18 cellular contexts compared by ENCODE assay signal in the genomic region with DNA sequence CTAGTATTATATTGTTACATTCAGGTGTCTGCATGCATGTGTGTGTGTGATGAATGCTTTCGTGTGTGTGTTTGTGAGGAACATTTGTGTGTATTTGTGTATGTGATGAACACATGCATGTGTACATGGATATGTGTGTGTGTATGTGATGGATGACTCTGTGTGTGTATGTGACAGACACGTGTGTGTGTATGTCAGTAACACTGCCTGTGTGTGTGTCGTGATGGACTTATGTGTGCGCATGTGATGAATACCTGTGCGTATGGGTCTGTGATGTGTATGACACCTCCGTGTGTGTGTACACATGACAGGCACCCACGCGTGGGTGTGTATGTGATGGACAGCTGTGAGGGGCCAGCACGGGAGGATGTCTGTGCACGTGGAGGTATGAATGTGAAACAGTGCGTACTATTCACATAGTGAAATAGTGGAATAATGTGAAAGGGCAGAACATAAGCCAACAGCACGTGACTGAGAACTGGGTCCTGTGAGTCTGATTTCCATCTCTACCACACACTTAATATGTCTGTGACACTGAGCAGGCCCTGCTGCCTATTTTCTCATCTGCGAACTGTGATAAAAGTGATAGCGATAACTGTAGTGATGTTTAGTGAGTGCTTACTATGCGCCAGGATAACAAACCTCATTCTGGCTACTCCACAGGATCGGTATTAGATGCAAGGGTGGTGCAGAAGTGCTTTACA. TPM values are rescaled to one million over a fixed set of nuclear protein-coding genes. Genes with fewer than 3 reads are reported as not detected.
DNase-seq lines count a peak whose midpoint lies in the region; ATAC-seq and TF ChIP-seq lines count a peak whose summit lies in the region.
"Had no signal": no experiment of that assay in that cellular context is flagged by ENCODE, and none has a peak within 500 bp of the region (broad histone marks: within the 10 kb centered on the region; RNA-seq: fewer than 3 reads in every experiment).

No MANE protein-coding gene starts in this region.

- no peak for TF ChIP-seq CTCF in omental fat pad (IDR thresholded peaks at IDR 0.05)

- ATAC-seq in omental fat pad (ENCODE audit: low FRiP score) = no peak

- peak; percentile 42 for DNase-seq in activated effector memory CD4-positive, alpha-beta T cell treated with anti-CD3 and anti-CD28 coated beads, Interleukin-2, amount 50 U/mL, for 16 hours
- DNase-seq in activated effector memory CD4-positive, alpha-beta T cell treated with Interleukin-2 at 50 U/mL for 16 hours = no peak
- DNase-seq in activated CD8-positive, alpha-beta memory T cell treated with anti-CD3 and anti-CD28 coated beads, Interleukin-2, amount 50 U/mL, for 48 hours = peak; percentile 41
- DNase-seq in islet precursor cell (peak; percentile 30), omental fat pad (ENCODE audit: low spot score) (no peak), SIG-M5 (lab: John Stamatoyannopoulos, UW) (no peak)
- DNase-seq in activated CD4-positive, CD25-positive, alpha-beta regulatory T cell treated with anti-CD3 and anti-CD28 coated beads, Interleukin-2, amount 50 U/mL, for 72 hours = no peak
- no peak for DNase-seq in activated CD4-positive, alpha-beta T cell treated with anti-CD3 and anti-CD28 coated beads, Interleukin-2, amount 50 U/mL, for 48 hours
- DNase-seq: AML-193; CD4-positive, alpha-beta T cell; DMS79 treated with DMSO at 0.1 percent for 48 hours; GF-D8; Kasumi-1; NCI-H1417; NCI-H1930; NCI-H2171; NCI-H446 treated with DMSO at 0.1 percent for 48 hours; NCI-H774 had no signal

RNA-seq across cellular contexts. Expression of gene CSF3R, which starts 41.8 kb away (rescaled TPM):
- total RNA-seq in omental fat pad = 100 to 1,000 TPM in 1 of 4 donors, 10 to 100 TPM in 3; 18.9 to 258 (median 41.8) TPM

Comparison
In these comparisons a context has a peak if more than half of its experiments do, and no peak if none do; other contexts are left out.
1. DNase-seq: peak in activated effector memory CD4-positive, alpha-beta T cell treated with anti-CD3 and anti-CD28 coated beads, Interleukin-2, amount 50 U/mL, for 16 hours (single experiment), activated CD8-positive, alpha-beta memory T cell treated with anti-CD3 and anti-CD28 coated beads, Interleukin-2, amount 50 U/mL, for 48 hours (single experiment) and islet precursor cell (single experiment); none in activated effector memory CD4-positive, alpha-beta T cell treated with Interleukin-2 at 50 U/mL for 16 hours (single experiment), activated CD4-positive, CD25-positive, alpha-beta regulatory T cell treated with anti-CD3 and anti-CD28 coated beads, Interleukin-2, amount 50 U/mL, for 72 hours (single experiment), omental fat pad (single experiment), activated CD4-positive, alpha-beta T cell treated with anti-CD3 and anti-CD28 coated beads, Interleukin-2, amount 50 U/mL, for 48 hours (0 of 2) and SIG-M5 (single experiment).